Comparison of ENCODE assay signal across 4 cellular contexts in the genomic region with DNA sequence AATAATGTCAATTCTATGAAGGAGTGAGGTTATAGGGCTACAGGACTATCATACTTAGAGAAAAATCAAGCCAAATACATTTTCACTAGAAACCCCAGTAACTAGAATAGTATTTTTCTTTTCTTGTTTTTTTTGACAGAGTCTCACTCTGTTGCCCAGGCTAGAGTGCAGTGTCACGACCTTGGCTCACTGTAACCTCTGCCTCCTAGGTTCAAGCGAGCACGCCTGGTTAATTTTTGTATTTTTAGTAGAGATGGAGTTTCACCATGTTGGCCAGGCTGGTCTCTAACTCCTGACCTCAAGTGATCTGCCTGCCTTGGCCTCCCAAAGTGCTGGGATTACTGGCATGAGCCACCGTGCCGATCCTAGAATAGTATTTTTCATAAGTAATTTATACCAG. TPM values are rescaled to one million over a fixed set of nuclear protein-coding genes. Genes with fewer than 3 reads are reported as not detected.
"Had no signal": no experiment of that assay in that cellular context is flagged by ENCODE, and none has a peak within 500 bp of the region (broad histone marks: within the 10 kb centered on the region; RNA-seq: fewer than 3 reads in every experiment).

No MANE protein-coding gene starts in this region.

RNA-seq across cellular contexts. Expression of gene SYCP3, which starts 4.8 kb away (rescaled TPM):
- total RNA-seq: GM23248, H4, H7, HFFc6 had no signal
